9 cellular contexts compared by ENCODE assay signal in the genomic region with DNA sequence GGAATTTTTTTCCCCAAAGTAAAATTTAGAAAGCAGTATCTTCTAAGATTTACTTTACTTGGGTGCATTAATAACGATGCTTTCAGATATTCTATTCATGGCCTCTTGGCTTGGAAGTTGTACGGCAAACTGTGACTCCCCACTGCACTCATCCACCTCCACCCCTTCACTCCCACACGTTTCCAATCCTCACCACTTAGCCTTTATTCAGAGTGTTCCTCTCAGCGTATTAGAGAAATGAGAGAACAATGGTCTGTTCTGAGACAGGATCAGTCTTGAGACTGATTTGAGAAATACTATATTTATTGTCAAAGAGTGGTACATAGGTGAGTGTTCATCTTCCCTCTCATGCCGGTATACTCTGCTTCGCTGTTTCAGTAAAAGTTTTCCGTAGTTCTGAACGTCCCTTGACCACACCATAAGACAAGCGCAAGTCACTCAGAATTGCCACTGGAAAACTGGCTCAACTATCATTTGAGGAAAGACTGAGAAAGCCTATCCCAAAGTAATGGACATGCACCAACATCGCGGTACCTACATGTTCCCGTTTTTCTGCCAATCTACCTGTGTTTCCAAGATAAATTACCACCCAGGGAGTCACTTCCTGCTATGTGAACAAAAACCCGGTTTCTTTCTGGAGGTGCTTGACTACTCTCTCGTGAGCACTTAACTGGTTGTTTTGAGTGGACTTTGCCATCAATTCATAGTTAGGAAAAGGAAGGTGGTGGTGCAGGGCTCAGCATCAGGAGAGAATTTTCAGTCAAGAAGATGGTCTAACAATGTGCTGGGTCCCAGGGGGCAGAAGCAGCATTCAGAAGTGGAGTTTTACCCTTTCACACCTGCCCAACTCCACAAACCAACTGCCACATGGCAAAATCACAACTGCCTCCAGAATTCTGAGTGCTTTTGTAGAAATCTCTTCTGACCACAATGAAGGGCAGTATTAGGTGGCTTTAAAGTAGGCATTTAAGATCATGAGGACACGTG. TPM values are rescaled to one million over a fixed set of nuclear protein-coding genes. Genes with fewer than 3 reads are reported as not detected.
DNase-seq lines count a peak whose midpoint lies in the region; ATAC-seq and TF ChIP-seq lines count a peak whose summit lies in the region.
"Had no signal": no experiment of that assay in that cellular context is flagged by ENCODE, and none has a peak within 500 bp of the region (broad histone marks: within the 10 kb centered on the region; RNA-seq: fewer than 3 reads in every experiment).

No MANE protein-coding gene starts in this region.

- H3K9me3 ChIP-seq in mesodermal cell (ENCODE audit: control insufficient read depth, low read length) (no peaks in the 10 kb centered on the region), upper lobe of left lung (no peaks in the 10 kb centered on the region)

- H3K4me3 ChIP-seq in astrocyte of the cerebellum (ENCODE audit: low read depth, low read length) (peak overlapping the region; percentile 48), mesodermal cell (ENCODE audit: extremely low read depth, insufficient read depth, low read length, poor library complexity, severe bottlenecking) (peak overlapping the region; percentile 64), upper lobe of left lung (peak overlapping the region in 3 of 4 donors; percentile 47 to 73 (median 71))

- 35 to 48% methylated on average over 11 to 12 of the region's 15 CpGs for WGBS in mesodermal cell (ENCODE audit: insufficient coverage in 2 of 2), 2 experiments
- WGBS in upper lobe of left lung, 2 donors: 24 to 41% methylated on average over 15 of the region's 15 CpGs

- peaks cover 0 to 8% (median 3%) of the 10 kb centered on the region in 4 donors for H3K27me3 ChIP-seq in upper lobe of left lung

- ATAC-seq in upper lobe of left lung (ENCODE audit: low FRiP score in 2 of 2) (no peak), HG03108 (IDR thresholded peaks at IDR 0.05; ENCODE audit: unreplicated experiment) (no peak)

- H3K36me3 ChIP-seq in mesodermal cell (ENCODE audit: control insufficient read depth, insufficient read depth, low read length) (peaks cover 5% of the 10 kb centered on the region), upper lobe of left lung (no peaks in the 10 kb centered on the region)

- in situ Hi-C loops in astrocyte of the cerebellum (cut with HindIII; ENCODE audit: low sequenced_read_pairs): no loop called here

- H3K36me3 Mint-ChIP-seq in activated naive CD8-positive, alpha-beta T cell: no peaks in the 10 kb centered on the region
- H3K36me3 Mint-ChIP-seq in activated naive CD8-positive, alpha-beta T cell treated with anti-CD3 and anti-CD28 coated beads for 36 hours: no peaks in the 10 kb centered on the region

- H3K4me1 ChIP-seq in mesodermal cell (ENCODE audit: control insufficient read depth, insufficient read depth, low read length, poor library complexity, severe bottlenecking) (peaks cover 14% of the 10 kb centered on the region), upper lobe of left lung (peaks cover 10 to 18% (median 16%) of the 10 kb centered on the region in 4 donors)

- no peak overlapping the region for H3K27ac Mint-ChIP-seq in activated naive CD8-positive, alpha-beta T cell
- no peak overlapping the region for H3K27ac Mint-ChIP-seq in activated naive CD8-positive, alpha-beta T cell treated with anti-CD3 and anti-CD28 coated beads for 36 hours

- H3K4me3 Mint-ChIP-seq in activated naive CD8-positive, alpha-beta T cell: peak overlapping the region; percentile 85
- no peak overlapping the region for H3K4me3 Mint-ChIP-seq in activated naive CD8-positive, alpha-beta T cell treated with anti-CD3 and anti-CD28 coated beads for 36 hours

- no peak for DNase-seq in activated naive CD8-positive, alpha-beta T cell treated with anti-CD3 and anti-CD28 coated beads for 36 hours
- DNase-seq in astrocyte of the cerebellum (ENCODE audit: low read depth): no peak
- DNase-seq in upper lobe of left lung: no peak
- no peak for DNase-seq in stimulated activated CD4-positive, alpha-beta T cell treated with anti-CD3 and anti-CD28 coated beads, Interleukin-4, amount 100 ng/mL, for 4 hours
- no peak for DNase-seq in NK-92 (lab: John Stamatoyannopoulos, UW; ENCODE audit: unreplicated experiment)
- DNase-seq: T-helper 9 cell had no signal

- no peaks in the 10 kb centered on the region for H3K9me3 Mint-ChIP-seq in activated naive CD8-positive, alpha-beta T cell (ENCODE audit: low read depth)
- H3K9me3 Mint-ChIP-seq in activated naive CD8-positive, alpha-beta T cell treated with anti-CD3 and anti-CD28 coated beads for 36 hours: no peaks in the 10 kb centered on the region

- TF ChIP-seq POLR2A in upper lobe of left lung (IDR thresholded peaks at IDR 0.05): no peak

- TF ChIP-seq EP300 in upper lobe of left lung (IDR thresholded peaks at IDR 0.05): no peak

- H3K27ac ChIP-seq in mesodermal cell (ENCODE audit: low read depth, low read length, severe bottlenecking) (no peak overlapping the region), upper lobe of left lung (no peak overlapping the region)

- peaks cover 31% of the 10 kb centered on the region for H3K4me1 Mint-ChIP-seq in activated naive CD8-positive, alpha-beta T cell (ENCODE audit: low read depth)
- H3K4me1 Mint-ChIP-seq in activated naive CD8-positive, alpha-beta T cell treated with anti-CD3 and anti-CD28 coated beads for 36 hours: peaks cover 3% of the 10 kb centered on the region

- peaks cover 30% of the 10 kb centered on the region for H3K27me3 Mint-ChIP-seq in activated naive CD8-positive, alpha-beta T cell
- peaks cover 70% of the 10 kb centered on the region for H3K27me3 Mint-ChIP-seq in activated naive CD8-positive, alpha-beta T cell treated with anti-CD3 and anti-CD28 coated beads for 36 hours

- no peak for TF ChIP-seq CTCF in astrocyte of the cerebellum (IDR thresholded peaks at IDR 0.05; ENCODE audit: low read depth, low read length, missing control alignments)
- no peak for TF ChIP-seq CTCF in upper lobe of left lung (IDR thresholded peaks at IDR 0.05)

RNA-seq across cellular contexts. Expression of gene EGLN3, which starts 1.5 kb away (rescaled TPM):
- 1 to 10 TPM; 1.4 to 1.7 TPM for total RNA-seq in activated naive CD8-positive, alpha-beta T cell treated with anti-CD3 and anti-CD28 coated beads for 36 hours
- polyA plus RNA-seq in mesodermal cell (2013, experiment 1 of 2): 17.2 TPM
- 13.6 TPM for polyA plus RNA-seq in mesodermal cell (2013, experiment 2 of 2)
- 10 to 100 TPM in 3 of 6 donors, 1 to 10 TPM in 3; 2.9 to 12.6 (median 8.5) TPM for total RNA-seq in upper lobe of left lung
